15 cellular contexts compared by ENCODE assay signal in the genomic region with DNA sequence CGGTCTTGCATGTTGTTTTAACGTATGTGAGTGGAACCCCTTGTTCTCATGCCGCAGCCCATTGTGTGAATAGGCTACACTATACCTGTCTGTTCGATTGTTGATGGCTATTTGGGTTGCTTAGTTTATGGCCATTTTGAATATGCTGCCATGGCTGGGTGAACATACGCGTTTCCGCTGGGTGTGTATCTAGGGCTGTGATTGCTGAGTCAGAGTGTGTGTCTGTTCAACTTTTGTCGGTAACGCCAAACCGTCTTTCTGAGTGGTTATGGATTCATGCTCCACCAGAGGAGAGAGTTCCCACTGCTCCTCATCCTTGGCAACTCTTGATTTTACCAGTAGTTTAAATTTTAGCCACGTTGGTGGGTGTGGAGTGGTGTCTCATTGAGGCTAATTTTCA.
DNase-seq lines count a peak whose midpoint lies in the region; ATAC-seq and TF ChIP-seq lines count a peak whose summit lies in the region.
"Had no signal": no experiment of that assay in that cellular context is flagged by ENCODE, and none has a peak within 500 bp of the region (broad histone marks: within the 10 kb centered on the region; RNA-seq: fewer than 3 reads in every experiment).

No MANE protein-coding gene starts in this region.

- peak; percentile 14 for DNase-seq in D341Med (ENCODE audit: low spot score)
- DNase-seq in sigmoid colon, result peak; percentile 49
- no peak for DNase-seq in NCI-H748 treated with DMSO at 0.1 percent for 48 hours (lab: John Stamatoyannopoulos, UW)
- DNase-seq in NCI-H1694 treated with DMSO at 0.1 percent for 48 hours (lab: John Stamatoyannopoulos, UW), result no peak
- no peak for DNase-seq in SK-N-SH
- DNase-seq: COR-L47, Kasumi-1, NCI-H1105 treated with DMSO at 0.1 percent for 48 hours, NCI-H1930, NCI-H2171, SJCRH30 had no signal

- H3K9me2 ChIP-seq in SK-N-SH, result no peaks in the 10 kb centered on the region

- peaks cover 13% of the 10 kb centered on the region for H3K27me3 Mint-ChIP-seq in dendritic cell treated with granulocyte-macrophage colony-stimulating factor and Interleukin-4, amounts not matched to agents 40 ng/mL and 50 ng/mL, for 4 days

- peak overlapping the region; percentile 95 for H3K27ac Mint-ChIP-seq in dendritic cell treated with granulocyte-macrophage colony-stimulating factor and Interleukin-4, amounts not matched to agents 40 ng/mL and 50 ng/mL, for 4 days

- H3K4me1 ChIP-seq in BLaER1 (peaks cover 42% of the 10 kb centered on the region), sigmoid colon (peaks cover 0 to 9% (median 8%) of the 10 kb centered on the region in 4 donors), SK-N-SH (ENCODE audit: control insufficient read depth in 1 of 2, insufficient read depth in 2 of 2, low read depth in 1 of 2, low read length in 1 of 2) (peaks cover 0 to 6% of the 10 kb centered on the region in 2 experiments; a peak in 1 of 4 replicates)
- H3K4me1 ChIP-seq: HAP-1 had no signal

- TF ChIP-seq POLR2A in sigmoid colon (IDR thresholded peaks at IDR 0.05), result no peak

- no peaks in the 10 kb centered on the region for H3K79me2 ChIP-seq in SK-N-SH (ENCODE audit: insufficient read depth)

- no peaks in the 10 kb centered on the region for H3F3A ChIP-seq in SK-N-SH (replicated peaks; ENCODE audit: insufficient read depth)

- TF ChIP-seq EP300 in sigmoid colon (IDR thresholded peaks at IDR 0.05) (no peak), SK-N-SH (IDR thresholded peaks at IDR 0.05; ENCODE audit: borderline replicate concordance in 1 of 2, low read depth in 1 of 2, low read length in 1 of 2) (no peak)

- H3K4me1 Mint-ChIP-seq in dendritic cell treated with granulocyte-macrophage colony-stimulating factor and Interleukin-4, amounts not matched to agents 40 ng/mL and 50 ng/mL, for 4 days (ENCODE audit: low read depth), result peaks cover 70% of the 10 kb centered on the region

- H3K4me3 ChIP-seq in BLaER1 (no peak overlapping the region), sigmoid colon (no peak overlapping the region), SK-N-SH (ENCODE audit: low read depth in 2 of 2, low read length in 1 of 2) (no peak overlapping the region)
- H3K4me3 ChIP-seq: HAP-1, SJCRH30 had no signal

- CTCF ChIA-PET in SK-N-SH (lab: Yijun Ruan, JAX), result no interaction called here

- no peaks in the 10 kb centered on the region for H3K9me3 Mint-ChIP-seq in dendritic cell treated with granulocyte-macrophage colony-stimulating factor and Interleukin-4, amounts not matched to agents 40 ng/mL and 50 ng/mL, for 4 days

- H3K4me3 Mint-ChIP-seq in dendritic cell treated with granulocyte-macrophage colony-stimulating factor and Interleukin-4, amounts not matched to agents 40 ng/mL and 50 ng/mL, for 4 days, result no peak overlapping the region

- H3K9ac ChIP-seq in BLaER1, result no peak overlapping the region
- no peak overlapping the region for H3K9ac ChIP-seq in SK-N-SH

- H3K27me3 ChIP-seq in BLaER1 (peaks cover 12% of the 10 kb centered on the region), sigmoid colon (no peaks in the 10 kb centered on the region), SK-N-SH (ENCODE audit: insufficient read depth) (no peaks in the 10 kb centered on the region)
- H3K27me3 ChIP-seq: SJCRH30 had no signal

- H4K20me1 ChIP-seq in BLaER1 (no peaks in the 10 kb centered on the region), SK-N-SH (ENCODE audit: insufficient read depth) (no peaks in the 10 kb centered on the region)

- POLR2A ChIA-PET in SK-N-SH (lab: Yijun Ruan, JAX), result no interaction called here

- H3K9me3 ChIP-seq in BLaER1 (no peaks in the 10 kb centered on the region), sigmoid colon (no peaks in the 10 kb centered on the region), SK-N-SH (no peaks in the 10 kb centered on the region)
- H3K9me3 ChIP-seq: HAP-1, SJCRH30 had no signal

- no peak for TF ChIP-seq CTCF in sigmoid colon (IDR thresholded peaks at IDR 0.05)
- TF ChIP-seq CTCF in SK-N-SH (IDR thresholded peaks at IDR 0.05), result no peak

- 90% methylated on average over 11 of the region's 11 CpGs for WGBS in sigmoid colon, 2 donors
- 86% methylated on average over 11 of the region's 11 CpGs for WGBS in SK-N-SH (ENCODE audit: low lambda C conversion rate)

- no peak overlapping the region for H2AFZ ChIP-seq in SK-N-SH (ENCODE audit: low read depth)

- peak overlapping the region; percentile 84; the same call in 1 of the 2 replicates for H3K4me2 ChIP-seq in BLaER1
- H3K4me2 ChIP-seq in SK-N-SH, result no peak overlapping the region

- ATAC-seq in HG02852 (IDR thresholded peaks at IDR 0.05; ENCODE audit: unreplicated experiment), result no peak

- no peaks in the 10 kb centered on the region for H3K36me3 Mint-ChIP-seq in dendritic cell treated with granulocyte-macrophage colony-stimulating factor and Interleukin-4, amounts not matched to agents 40 ng/mL and 50 ng/mL, for 4 days (ENCODE audit: low read depth)

- intact Hi-C loops in dendritic cell treated with granulocyte-macrophage colony-stimulating factor and Interleukin-4, amounts not matched to agents 40 ng/mL and 50 ng/mL, for 4 days (cut with micrococcal nuclease), result no loop called here
- intact Hi-C loops in sigmoid colon (cut with DNase I), result no loop called here

- TF ChIP-seq RAD21 in SK-N-SH (IDR thresholded peaks at IDR 0.05; ENCODE audit: low read length), result no peak

- H3K36me3 ChIP-seq in BLaER1, result no peaks in the 10 kb centered on the region
- H3K36me3 ChIP-seq in sigmoid colon, result no peaks in the 10 kb centered on the region
- H3K36me3 ChIP-seq in SK-N-SH (replicated peaks in 1 of 2; ENCODE audit: control insufficient read depth in 1 of 2, insufficient read depth in 2 of 2, low read length in 1 of 2), result no peaks in the 10 kb centered on the region
- H3K36me3 ChIP-seq: HAP-1, SJCRH30 had no signal

- H3K27ac ChIP-seq in BLaER1, result no peak overlapping the region
- H3K27ac ChIP-seq in sigmoid colon, result no peak overlapping the region
- H3K27ac ChIP-seq in SK-N-SH (ENCODE audit: low read depth in 2 of 2, low read length in 1 of 2), result no peak overlapping the region
- H3K27ac ChIP-seq: SJCRH30 had no signal

TF ChIP-seq in SK-N-SH, 30 proteins besides CTCF, POLR2A, EP300 and RAD21:
- TF ChIP-seq POLR2AphosphoS5 (IDR thresholded peaks at IDR 0.05; ENCODE audit: low read depth, low read length), result no peak
- TF ChIP-seq, protein P1, sequence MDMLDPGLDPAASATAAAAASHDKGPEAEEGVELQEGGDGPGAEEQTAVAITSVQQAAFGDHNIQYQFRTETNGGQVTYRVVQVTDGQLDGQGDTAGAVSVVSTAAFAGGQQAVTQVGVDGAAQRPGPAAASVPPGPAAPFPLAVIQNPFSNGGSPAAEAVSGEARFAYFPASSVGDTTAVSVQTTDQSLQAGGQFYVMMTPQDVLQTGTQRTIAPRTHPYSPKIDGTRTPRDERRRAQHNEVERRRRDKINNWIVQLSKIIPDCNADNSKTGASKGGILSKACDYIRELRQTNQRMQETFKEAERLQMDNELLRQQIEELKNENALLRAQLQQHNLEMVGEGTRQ (IDR thresholded peaks at IDR 0.05; ENCODE audit: borderline replicate concordance, low read depth, low read length), result no peak
- TF ChIP-seq RCOR1 (IDR thresholded peaks at IDR 0.05; ENCODE audit: low read length), result no peak

Comparison
In these comparisons a context has a peak if more than half of its experiments do, and no peak if none do; other contexts are left out.
1. DNase-seq: peak in D341Med (single experiment) and sigmoid colon (single experiment); none in NCI-H748 treated with DMSO at 0.1 percent for 48 hours (single experiment), NCI-H1694 treated with DMSO at 0.1 percent for 48 hours (single experiment) and SK-N-SH (single experiment).